Comparison of ENCODE assay signal across 12 cellular contexts in genomic region chr11:130513132-130513531, GRCh38.
DNase-seq lines count a peak whose midpoint lies in the region; ATAC-seq and TF ChIP-seq lines count a peak whose summit lies in the region.
"Had no signal": no experiment of that assay in that cellular context is flagged by ENCODE, and none has a peak within 500 bp of the region (broad histone marks: within the 10 kb centered on the region; RNA-seq: fewer than 3 reads in every experiment).

No MANE protein-coding gene starts in this region.

- H3K79me2 ChIP-seq in Karpas-422 (ENCODE audit: low read length), result no peaks in the 10 kb centered on the region

- H3K9me3 ChIP-seq in Panc1 (ENCODE audit: control insufficient read depth, insufficient read depth, low read depth, low read length) (no peaks in the 10 kb centered on the region; the same call in 1 of the 2 replicates), aorta (ENCODE audit: control insufficient read depth, low read length) (no peaks in the 10 kb centered on the region), Karpas-422 (ENCODE audit: low read length) (no peaks in the 10 kb centered on the region)

- H3K9me2 ChIP-seq in Karpas-422 (replicated peaks; ENCODE audit: insufficient read depth, low read length), result no peaks in the 10 kb centered on the region

- 16 to 26% methylated on average over 4 of the region's 4 CpGs for WGBS in aorta, 2 donors

- no peak overlapping the region for H2AFZ ChIP-seq in Karpas-422 (ENCODE audit: low read length)

- BruUV-seq in Panc1 (replicated peaks; lab: Mats Ljungman, UMichigan), result no TSS peak

- in situ Hi-C loops in Panc1 (cut with HindIII; ENCODE audit: low pct_unique_long_range_greater_than_20kb, low sequenced_read_pairs), result no loop called here

- H3K27ac ChIP-seq in Panc1 (ENCODE audit: low read length) (peak overlapping the region; percentile 48; the same call in 1 of the 2 replicates), aorta (ENCODE audit: low read depth in 1 of 2, low read length in 2 of 2) (no peak overlapping the region), Karpas-422 (ENCODE audit: low read length) (no peak overlapping the region)
- H3K27ac ChIP-seq: cardiac muscle cell, SK-N-MC had no signal

- peaks cover 16% of the 10 kb centered on the region for H3K4me1 ChIP-seq in Panc1 (ENCODE audit: control insufficient read depth, insufficient read depth, low read length)
- H3K4me1 ChIP-seq in aorta (ENCODE audit: control insufficient read depth in 1 of 2, insufficient read depth in 2 of 2, low read length in 2 of 2), result no peaks in the 10 kb centered on the region
- H3K4me1 ChIP-seq in Karpas-422 (ENCODE audit: low read length), result no peaks in the 10 kb centered on the region

- no peak for TF ChIP-seq CTCF in Panc1 (IDR thresholded peaks at IDR 0.05)

- H3K36me3 ChIP-seq in Panc1 (ENCODE audit: control insufficient read depth, insufficient read depth, low read length), result no peaks in the 10 kb centered on the region
- H3K36me3 ChIP-seq in aorta (ENCODE audit: control insufficient read depth in 1 of 2, insufficient read depth in 2 of 2, low read length in 1 of 2), result no peaks in the 10 kb centered on the region
- H3K36me3 ChIP-seq in Karpas-422 (ENCODE audit: insufficient read depth, low read length), result no peaks in the 10 kb centered on the region
- H3K36me3 ChIP-seq: cardiac muscle cell had no signal

- no peak overlapping the region for H3K9ac ChIP-seq in Karpas-422 (ENCODE audit: low read length)

- no peak overlapping the region for H3K4me3 ChIP-seq in Panc1 (ENCODE audit: low read depth in 2 of 2, low read length in 2 of 2)
- H3K4me3 ChIP-seq in aorta (ENCODE audit: low read length in 2 of 2), result no peak overlapping the region
- no peak overlapping the region for H3K4me3 ChIP-seq in Karpas-422 (ENCODE audit: low read length)
- H3K4me3 ChIP-seq: cardiac muscle cell, SK-N-MC had no signal

- POLR2A ChIA-PET in Panc1 (lab: Charles Lee), result no interaction called here

- DNase-seq in NCI-H748 (lab: John Stamatoyannopoulos, UW; ENCODE audit: unreplicated experiment), result peak; percentile 29
- DNase-seq in NCI-H748 treated with DMSO at 0.1 percent for 48 hours (lab: John Stamatoyannopoulos, UW), result no peak
- DNase-seq in Panc1 (ENCODE audit: low read depth, low spot score), result no peak
- DNase-seq in left ventricle myocardium superior, result peak; percentile 83
- DNase-seq in aorta, result peak in 1 of 2 donors; percentile 51
- no peak for DNase-seq in HUDEP-2 (lab: John Stamatoyannopoulos, UW; ENCODE audit: unreplicated experiment in 76 of 76)
- DNase-seq in Karpas-422, result no peak
- DNase-seq: ACHN, nucleus accumbens had no signal

- intact Hi-C loops in Panc1 (cut with micrococcal nuclease; ENCODE audit: unreplicated experiment), result no loop called here
- intact Hi-C loops in left ventricle myocardium superior (cut with micrococcal nuclease), result no loop called here
- intact Hi-C loops in aorta (cut with DNase I), result loop anchor here in 1 of 2 donors (5.0 kb wide), 1 partner anchor 61 kb away; no protein-coding TSS in a partner anchor

- CTCF ChIA-PET in Panc1 (lab: Charles Lee), result no interaction called here

- ATAC-seq in Panc1, result no peak
- peak; percentile 97 for ATAC-seq in left ventricle myocardium superior
- ATAC-seq in aorta (ENCODE audit: low FRiP score), result peak; percentile 42
- no peak for ATAC-seq in GM18870 (IDR thresholded peaks at IDR 0.05; ENCODE audit: unreplicated experiment)

- no peaks in the 10 kb centered on the region for H4K20me1 ChIP-seq in Karpas-422 (ENCODE audit: insufficient read depth, low read depth, low read length)

- no peak overlapping the region for H3K4me2 ChIP-seq in Karpas-422 (ENCODE audit: low read depth, low read length, poor library complexity, severe bottlenecking)

- H3K27me3 ChIP-seq in Panc1 (ENCODE audit: control insufficient read depth, insufficient read depth, low read length) (no peaks in the 10 kb centered on the region), aorta (ENCODE audit: control insufficient read depth in 1 of 2, insufficient read depth in 2 of 2, low read length in 1 of 2) (no peaks in the 10 kb centered on the region), Karpas-422 (ENCODE audit: low read length) (no peaks in the 10 kb centered on the region)
- H3K27me3 ChIP-seq: cardiac muscle cell had no signal

Comparison
In these comparisons a context has a peak if more than half of its experiments do, and no peak if none do; other contexts are left out.
1. DNase-seq: peak in NCI-H748 (single experiment) and left ventricle myocardium superior (single experiment); none in NCI-H748 treated with DMSO at 0.1 percent for 48 hours (single experiment), Panc1 (single experiment), HUDEP-2 (0 of 76) and Karpas-422 (single experiment).
2. ATAC-seq: peak in left ventricle myocardium superior (single experiment) and aorta (single experiment); none in Panc1 (single experiment) and GM18870 (single experiment).